ENCODE assay signal across 8 cellular contexts in genomic region chr1:19882111-19883071, GRCh38. TPM values are rescaled to one million over a fixed set of nuclear protein-coding genes. Genes with fewer than 3 reads are reported as not detected.
DNase-seq lines count a peak whose midpoint lies in the region; ATAC-seq, FAIRE-seq and TF ChIP-seq lines count a peak whose summit lies in the region.

OTUD3 (plus strand) TSS chr1:19882395; CDS start chr1:19882514, 119 bp downstream.

- peak; percentile 92 to 94 for DNase-seq in AML-193 (lab: John Stamatoyannopoulos, UW)
- DNase-seq in NCI-H446 (lab: John Stamatoyannopoulos, UW), result peak; percentile 99
- peak; percentile 94 for DNase-seq in activated CD4-positive, CD25-positive, alpha-beta regulatory T cell treated with anti-CD3 and anti-CD28 coated beads, Interleukin-2, amount 50 U/mL, for 16 hours (ENCODE audit: low read depth, low spot score)
- peak; percentile 99 for DNase-seq in cerebellar cortex (ENCODE audit: low spot score)
- peak; percentile 88 for DNase-seq in keratinocyte (ENCODE audit: low read depth, low spot score)
- peak; percentile 87 to 92 for DNase-seq in stimulated activated CD4-positive, alpha-beta T cell treated with anti-CD3 and anti-CD28 coated beads, Interleukin-15, amount 100 ng/mL, for 1 hour (ENCODE audit: low read depth in 1 of 2, low spot score in 1 of 2)

- ATAC-seq in GM19035 (IDR thresholded peaks at IDR 0.05; ENCODE audit: unreplicated experiment) (peak; percentile 95), HG03354 (IDR thresholded peaks at IDR 0.05; ENCODE audit: poor library complexity, severe bottlenecking, unreplicated experiment) (peak; percentile 95)

- H3K27ac ChIP-seq in keratinocyte (ENCODE audit: control insufficient read depth, insufficient read depth, low read length), result peak within 1 kb of the TSS; percentile 73

- H4K20me1 ChIP-seq in keratinocyte (ENCODE audit: control insufficient read depth, extremely low read depth, insufficient read depth, low read length), result no peaks in the 10 kb centered on the region

- H2AFZ ChIP-seq in keratinocyte (ENCODE audit: control insufficient read depth, low read length), result peak within 1 kb of the TSS; percentile 94

- H3K27me3 ChIP-seq in keratinocyte (ENCODE audit: control insufficient read depth, extremely low read depth, insufficient read depth, low read length), result no peaks in the 10 kb centered on the region

- peak; percentile 75 for FAIRE-seq in keratinocyte (lab: Jason Lieb, UNC)

- peaks cover 0 to 6% of the 10 kb centered on the region in 2 experiments for H3K36me3 ChIP-seq in keratinocyte (ENCODE audit: control insufficient read depth in 2 of 2, extremely low read depth in 1 of 2, insufficient read depth in 2 of 2, low read length in 2 of 2)

- no peaks in the 10 kb centered on the region for H3K9me3 ChIP-seq in keratinocyte (ENCODE audit: control insufficient read depth, low read depth, low read length)

- H3K4me2 ChIP-seq in keratinocyte (ENCODE audit: control insufficient read depth, extremely low read depth, insufficient read depth, low read depth, low read length), result peak within 1 kb of the TSS; percentile 71

- peaks cover 31% of the 10 kb centered on the region for H3K4me1 ChIP-seq in keratinocyte (ENCODE audit: control insufficient read depth, extremely low read depth, insufficient read depth, low read length)

- H3K79me2 ChIP-seq in keratinocyte (ENCODE audit: control insufficient read depth, insufficient read depth, low read length), result peaks cover 49% of the 10 kb centered on the region

- TF ChIP-seq CTCF in keratinocyte (optimal IDR thresholded peaks at IDR 0.05 in 1 of 3, IDR thresholded peaks at IDR 0.05 in 1 of 3, conservative IDR thresholded peaks at IDR 0.05 in 1 of 3; ENCODE audit: extremely low read depth in 1 of 3, insufficient read depth in 2 of 3, low read length in 3 of 3), result peak; percentile 80 to 85 (median 85)

- no peaks in the 10 kb centered on the region for H3K9me1 ChIP-seq in keratinocyte (ENCODE audit: control insufficient read depth, extremely low read depth, insufficient read depth, low read length)

- H3K4me3 ChIP-seq in keratinocyte (ENCODE audit: control insufficient read depth in 2 of 3, extremely low read depth in 1 of 3, insufficient read depth in 2 of 3, low read depth in 1 of 3, low read length in 3 of 3), result peak within 1 kb of the TSS; percentile 64 to 91 (median 81)

- dilution Hi-C loops in keratinocyte (cut with MboI; ENCODE audit: extremely low pct_ligation_motif_present, low sequenced_read_pairs), result no loop called here

- H3K9ac ChIP-seq in keratinocyte (ENCODE audit: control insufficient read depth, extremely low read depth, insufficient read depth, low read length), result peak within 1 kb of the TSS; percentile 87

RNA-seq across cellular contexts. Expression of gene OTUD3, which starts in this region (rescaled TPM):
- polyA plus RNA-seq in keratinocyte, result 4.1 to 7.0 TPM (median 5.5 TPM) in 3 replicates
- 7.6 TPM for polyA plus RNA-seq in keratinocyte (2011; ENCODE audit: low read depth)
- polyA plus RNA-seq in keratinocyte (2011; cell fraction: cytosol; rRNA removed), result 2.2 and 2.8 TPM in 2 replicates
- 12.7 and 15.3 TPM in 2 replicates for polyA plus RNA-seq in keratinocyte (2011; cell fraction: nucleus; rRNA removed)
- 3.6 and 3.9 TPM in 2 replicates for polyA plus RNA-seq in keratinocyte (2012; ENCODE audit: low replicate concordance)
- 0.92 to 13.8 TPM (median 5.8 TPM) in 3 replicates for polyA minus RNA-seq in keratinocyte
- 1.9 TPM for polyA minus RNA-seq in keratinocyte (2011; cell fraction: cytosol; rRNA and poly(A)+ RNA removed)
- polyA minus RNA-seq in keratinocyte (2011; cell fraction: nucleus; rRNA and poly(A)+ RNA removed), result 5.0 and 10.2 TPM in 2 replicates

Comparison
In these comparisons a context has a peak if more than half of its experiments do, and no peak if none do; other contexts are left out.
1. Peak in every context shown above with its lines: DNase-seq, ATAC-seq, H3K4me3 ChIP-seq and H3K27ac ChIP-seq.